ENCODE assay signal across 13 cellular contexts in genomic region chr19:18460900-18461299, GRCh38. TPM values are rescaled to one million over a fixed set of nuclear protein-coding genes. Genes with fewer than 3 reads are reported as not detected.
DNase-seq lines count a peak whose midpoint lies in the region; ATAC-seq and TF ChIP-seq lines count a peak whose summit lies in the region.
"Had no signal": no experiment of that assay in that cellular context is flagged by ENCODE, and none has a peak within 500 bp of the region (broad histone marks: within the 10 kb centered on the region; RNA-seq: fewer than 3 reads in every experiment).

No MANE protein-coding gene starts in this region.

- TF ChIP-seq POLR2A in heart left ventricle (IDR thresholded peaks at IDR 0.05) (no peak), esophagus muscularis mucosa (IDR thresholded peaks at IDR 0.05; ENCODE audit: low read depth) (no peak), GM18505 (IDR thresholded peaks at IDR 0.05; ENCODE audit: borderline replicate concordance, extremely low read depth, insufficient read depth, insufficient read length) (no peak)

- H2BK5ac ChIP-seq in trophoblast cell (ENCODE audit: low read depth, low read length, poor library complexity) = no peak overlapping the region

- ATAC-seq in heart left ventricle = no peak
- no peak for ATAC-seq in Right ventricle myocardium inferior
- no peak for ATAC-seq in upper lobe of right lung
- no peak for ATAC-seq in GM19452 (IDR thresholded peaks at IDR 0.05; ENCODE audit: unreplicated experiment)
- no peak for ATAC-seq in GM18505 (IDR thresholded peaks at IDR 0.05; ENCODE audit: unreplicated experiment)

- no peak for TF ChIP-seq EP300 in esophagus muscularis mucosa (IDR thresholded peaks at IDR 0.05)

- H2AK5ac ChIP-seq in trophoblast cell (ENCODE audit: low read length) = peak overlapping the region; percentile 44

- peak overlapping the region in 11 of 12 donors; percentile 70 to 96 (median 88) for H3K27ac ChIP-seq in heart left ventricle
- H3K27ac ChIP-seq in esophagus muscularis mucosa (replicated peaks in 1 of 4) = peak overlapping the region; percentile 83 to 95 (median 90)
- H3K27ac ChIP-seq in trophoblast cell (ENCODE audit: low read depth, low read length) = no peak overlapping the region
- H3K27ac ChIP-seq in upper lobe of right lung = peak overlapping the region; percentile 32

- no peak overlapping the region for H3K14ac ChIP-seq in trophoblast cell (ENCODE audit: low read length)

- peak overlapping the region; percentile 57 for H3K18ac ChIP-seq in trophoblast cell (ENCODE audit: low read length)

- WGBS in heart left ventricle, 4 donors = 71 to 82% (median 78%) methylated on average over 5 to 12 of the region's 12 CpGs
- 73% methylated on average over 6 of the region's 12 CpGs for WGBS in esophagus muscularis mucosa
- WGBS in trophoblast cell (ENCODE audit: extremely low coverage, insufficient coverage, insufficient read length) = no CpG with 5 or more reads among the region's 12 CpGs

- H3K79me1 ChIP-seq in trophoblast cell (ENCODE audit: low read length) = peaks cover 13% of the 10 kb centered on the region

- H3K36me3 ChIP-seq in heart left ventricle = peaks cover 0 to 85% (median 21%) of the 10 kb centered on the region in 9 donors
- peaks cover 0 to 58% (median 42%) of the 10 kb centered on the region in 4 donors for H3K36me3 ChIP-seq in esophagus muscularis mucosa
- peaks cover 57 to 58% of the 10 kb centered on the region in 2 experiments for H3K36me3 ChIP-seq in trophoblast cell (ENCODE audit: control insufficient read depth in 1 of 2, insufficient read depth in 2 of 2, low read length in 2 of 2)
- H3K36me3 ChIP-seq in upper lobe of right lung = peaks cover 46% of the 10 kb centered on the region

- no peaks in the 10 kb centered on the region for H3K27me3 ChIP-seq in heart left ventricle
- H3K27me3 ChIP-seq in esophagus muscularis mucosa = no peaks in the 10 kb centered on the region
- no peaks in the 10 kb centered on the region for H3K27me3 ChIP-seq in trophoblast cell (ENCODE audit: insufficient read depth, low read length)
- no peaks in the 10 kb centered on the region for H3K27me3 ChIP-seq in upper lobe of right lung

- H4K8ac ChIP-seq in trophoblast cell (ENCODE audit: low read depth, low read length) = peak overlapping the region; percentile 3

- H2BK120ac ChIP-seq in trophoblast cell (ENCODE audit: insufficient read depth, low read length, poor library complexity) = no peak overlapping the region

- H4K91ac ChIP-seq in trophoblast cell (ENCODE audit: low read depth, low read length) = peak overlapping the region; percentile 73

- H3K9me3 ChIP-seq in heart left ventricle (peaks cover 0 to 5% (median 0%) of the 10 kb centered on the region in 12 donors), esophagus muscularis mucosa (no peaks in the 10 kb centered on the region), trophoblast cell (ENCODE audit: insufficient read depth, low read depth, low read length) (no peaks in the 10 kb centered on the region), upper lobe of right lung (no peaks in the 10 kb centered on the region)
- H3K9me3 ChIP-seq: A549 had no signal

- H3K9ac ChIP-seq in trophoblast cell (ENCODE audit: low read length) = no peak overlapping the region

- peaks cover 30 to 83% (median 59%) of the 10 kb centered on the region in 12 donors for H3K4me1 ChIP-seq in heart left ventricle
- peaks cover 69 to 100% (median 99%) of the 10 kb centered on the region in 4 donors for H3K4me1 ChIP-seq in esophagus muscularis mucosa
- H3K4me1 ChIP-seq in trophoblast cell (ENCODE audit: control insufficient read depth in 1 of 2, insufficient read depth in 2 of 2, low read length in 2 of 2) = peaks cover 21 to 23% of the 10 kb centered on the region in 2 experiments
- H3K4me1 ChIP-seq in upper lobe of right lung = peaks cover 32% of the 10 kb centered on the region

- intact Hi-C loops in heart left ventricle (cut with DNase I) = loop anchor here in 6 of 10 donors (5.0 to 10.0 kb wide), 8 partner anchors 46 to 384 kb away; partner anchors contain the start of genes CRTC1 (in 1 of the 6), ELL (in 1 of the 6), KXD1 (in 1 of the 6) and REX1BD (in 1 of the 6)
- intact Hi-C loops in Right ventricle myocardium inferior (cut with DNase I) = loop anchor here (2.0 to 5.0 kb wide), 2 partner anchors 60 to 111 kb away; partner anchors contain the start of gene UBA52
- intact Hi-C loops in esophagus muscularis mucosa (cut with DNase I) = loop anchor here (5.0 kb wide), 1 partner anchor 61 kb away; the partner anchor contains the start of gene ELL
- intact Hi-C loops in upper lobe of right lung (cut with DNase I) = loop anchor here (10.0 kb wide), 1 partner anchor 104 kb away; no protein-coding TSS in a partner anchor

- TF ChIP-seq CTCF in heart left ventricle (IDR thresholded peaks at IDR 0.05) = no peak
- TF ChIP-seq CTCF in esophagus muscularis mucosa (IDR thresholded peaks at IDR 0.05) = no peak
- TF ChIP-seq CTCF in upper lobe of right lung (IDR thresholded peaks at IDR 0.05) = no peak

- H3K4me2 ChIP-seq in trophoblast cell (ENCODE audit: low read length) = no peak overlapping the region

- no peak overlapping the region for H4K12ac ChIP-seq in trophoblast cell (ENCODE audit: low read depth, low read length)

- no peak overlapping the region for H2AFZ ChIP-seq in trophoblast cell (ENCODE audit: insufficient read depth, low read length, poor library complexity)

- no peak overlapping the region for H3K4me3 ChIP-seq in heart left ventricle
- no peak overlapping the region for H3K4me3 ChIP-seq in esophagus muscularis mucosa
- H3K4me3 ChIP-seq in trophoblast cell (ENCODE audit: low read depth, low read length) = no peak overlapping the region
- no peak overlapping the region for H3K4me3 ChIP-seq in upper lobe of right lung
- H3K4me3 ChIP-seq: A549 had no signal

- no peaks in the 10 kb centered on the region for H3K79me2 ChIP-seq in trophoblast cell (ENCODE audit: control insufficient read depth, insufficient read depth, low read length, poor library complexity)

- DNase-seq in heart left ventricle = no peak
- no peak for DNase-seq in Right ventricle myocardium inferior (ENCODE audit: missing footprints)
- no peak for DNase-seq in esophagus muscularis mucosa (ENCODE audit: extremely low spot score)
- DNase-seq in trophoblast cell = peak; percentile 74 to 77
- DNase-seq in upper lobe of right lung = no peak
- no peak for DNase-seq in HUDEP-2 (lab: John Stamatoyannopoulos, UW; ENCODE audit: unreplicated experiment in 76 of 76)
- DNase-seq: activated CD4-positive, alpha-beta T cell treated with anti-CD3 and anti-CD28 coated beads, Interleukin-2, amount 50 U/mL, for 4 hours; activated T-cell treated with anti-CD3 and anti-CD28 coated beads, Interleukin-2, amount 50 U/mL, for 24 hours; CD4-positive, alpha-beta memory T cell; NCI-H1694 had no signal

- H3K23ac ChIP-seq in trophoblast cell (ENCODE audit: low read length) = no peak overlapping the region

- peak overlapping the region; percentile 47 for H2BK12ac ChIP-seq in trophoblast cell (ENCODE audit: low read length)

- H3K4ac ChIP-seq in trophoblast cell (ENCODE audit: low read depth, low read length) = no peak overlapping the region

RNA-seq across cellular contexts. Expression of gene ISYNA1, which starts 23.0 kb away (rescaled TPM):
- total RNA-seq in heart left ventricle (10 to 100 TPM; 17.6 to 60.6 (median 24.0) TPM), Right ventricle myocardium inferior (26.0 TPM), esophagus muscularis mucosa (10 to 100 TPM; 15.8 to 38.9 (median 26.2) TPM), upper lobe of right lung (34.6 TPM)
- 10 to 100 TPM; 14.0 to 52.6 TPM for polyA plus RNA-seq in heart left ventricle
- 476 and 488 TPM in 2 replicates for polyA plus RNA-seq in trophoblast cell (2013)

RNA-seq across cellular contexts. Expression of gene SSBP4, which starts 41.7 kb away (rescaled TPM):
- total RNA-seq in heart left ventricle (10 to 100 TPM; 23.5 to 89.8 (median 29.4) TPM), Right ventricle myocardium inferior (36.2 TPM), esophagus muscularis mucosa (100 to 1,000 TPM in 1 of 4 donors, 10 to 100 TPM in 3; 53.2 to 109 (median 77.8) TPM), upper lobe of right lung (57.3 TPM)
- polyA plus RNA-seq in heart left ventricle = 10 to 100 TPM; 29.1 to 37.3 TPM
- polyA plus RNA-seq in trophoblast cell (2013) = 51.1 and 52.0 TPM in 2 replicates

Comparison
In these comparisons a context has a peak if more than half of its experiments do, and no peak if none do; other contexts are left out.
1. DNase-seq: peak in trophoblast cell (2 of 2); none in heart left ventricle (0 of 5), Right ventricle myocardium inferior (single experiment), esophagus muscularis mucosa (single experiment), upper lobe of right lung (single experiment) and HUDEP-2 (0 of 76).